Comparison of ENCODE assay signal across 8 cellular contexts in genomic region chr2:209425082-209426071, GRCh38. TPM values are rescaled to one million over a fixed set of nuclear protein-coding genes. Genes with fewer than 3 reads are reported as not detected.
A peak's percentile ranks its signal among the peaks of the same experiment; 100 is the strongest.
DNase-seq lines count a peak whose midpoint lies in the region; ATAC-seq and TF ChIP-seq lines count a peak whose summit lies in the region.

No MANE protein-coding gene starts in this region.

- intact Hi-C loops in breast epithelium (cut with DNase I; ENCODE audit: low total_unique reads) (no loop called here), lower lobe of right lung (cut with DNase I) (loop anchor here (10.0 kb wide), 1 partner anchor 129 kb away; no protein-coding TSS in a partner anchor), aorta (cut with DNase I) (loop anchor here in 1 of 2 donors (5.0 kb wide), 2 partner anchors 37 to 132 kb away; no protein-coding TSS in a partner anchor), posterior vena cava (cut with DNase I) (loop anchor here in 1 of 2 donors (10.0 kb wide), 1 partner anchor 149 kb away; no protein-coding TSS in a partner anchor)

- no peaks in the 10 kb centered on the region for H3K9me3 ChIP-seq in breast epithelium
- H3K9me3 ChIP-seq in lower lobe of right lung = no peaks in the 10 kb centered on the region
- H3K9me3 ChIP-seq in aorta (ENCODE audit: control insufficient read depth, low read length) = no peaks in the 10 kb centered on the region

- TF ChIP-seq CTCF in breast epithelium (IDR thresholded peaks at IDR 0.05) (peak in 1 of 3 donors; percentile 43), lower lobe of right lung (IDR thresholded peaks at IDR 0.05) (peak; percentile 50)

- H3K4me3 ChIP-seq in ACC112 (ENCODE audit: low read depth, low read length) (peak overlapping the region; percentile 99), GM08714 (ENCODE audit: low read length) (peak overlapping the region; percentile 55), breast epithelium (peak overlapping the region; percentile 57 to 71 (median 71)), lower lobe of right lung (peak overlapping the region; percentile 62), aorta (ENCODE audit: low read length in 2 of 2) (peak overlapping the region; percentile 50 to 81)

- peak overlapping the region; percentile 27 for H2AFZ ChIP-seq in ACC112 (ENCODE audit: low read length, unreplicated experiment)

- TF ChIP-seq POLR2A in breast epithelium (IDR thresholded peaks at IDR 0.05) = no peak

- peak overlapping the region; percentile 56 for H3K27ac ChIP-seq in ACC112 (ENCODE audit: low read depth, low read length)
- peak overlapping the region in 1 of 2 donors; percentile 58 for H3K27ac ChIP-seq in breast epithelium
- peak overlapping the region; percentile 31 for H3K27ac ChIP-seq in lower lobe of right lung
- H3K27ac ChIP-seq in aorta (ENCODE audit: low read depth in 1 of 2, low read length in 2 of 2) = no peak overlapping the region

- H3K27me3 ChIP-seq in ACC112 (ENCODE audit: insufficient read depth, low read length) = no peaks in the 10 kb centered on the region
- no peaks in the 10 kb centered on the region for H3K27me3 ChIP-seq in breast epithelium
- H3K27me3 ChIP-seq in lower lobe of right lung (ENCODE audit: low read depth) = no peaks in the 10 kb centered on the region
- no peaks in the 10 kb centered on the region for H3K27me3 ChIP-seq in aorta (ENCODE audit: control insufficient read depth in 1 of 2, insufficient read depth in 2 of 2, low read length in 1 of 2)

- 2 to 3% methylated on average over 7 of the region's 7 CpGs for WGBS in aorta, 2 donors

- H3K79me2 ChIP-seq in ACC112 (ENCODE audit: control insufficient read depth, insufficient read depth, low read length, unreplicated experiment) = peaks cover 45% of the 10 kb centered on the region

- no peaks in the 10 kb centered on the region for H3K36me3 ChIP-seq in ACC112 (ENCODE audit: insufficient read depth, low read length)
- no peaks in the 10 kb centered on the region for H3K36me3 ChIP-seq in breast epithelium
- H3K36me3 ChIP-seq in lower lobe of right lung = no peaks in the 10 kb centered on the region
- H3K36me3 ChIP-seq in aorta (ENCODE audit: control insufficient read depth in 1 of 2, insufficient read depth in 2 of 2, low read length in 1 of 2) = no peaks in the 10 kb centered on the region

- H3K4me1 ChIP-seq in ACC112 (ENCODE audit: control insufficient read depth, insufficient read depth, low read length, unreplicated experiment) (peaks cover 25% of the 10 kb centered on the region), breast epithelium (no peaks in the 10 kb centered on the region), lower lobe of right lung (peaks cover 17% of the 10 kb centered on the region), aorta (ENCODE audit: control insufficient read depth in 1 of 2, insufficient read depth in 2 of 2, low read length in 2 of 2) (no peaks in the 10 kb centered on the region)

- ATAC-seq in HG03439 (IDR thresholded peaks at IDR 0.05; ENCODE audit: unreplicated experiment) (peak; percentile 26), lower lobe of right lung (peak in 1 of 2 donors; percentile 79), aorta (ENCODE audit: low FRiP score) (no peak)

- peak; percentile 34 to 66 for DNase-seq in NCI-H524 (lab: John Stamatoyannopoulos, UW)
- no peak for DNase-seq in breast epithelium (ENCODE audit: low spot score in 2 of 2)
- no peak for DNase-seq in lower lobe of right lung
- DNase-seq in aorta = peak in 1 of 2 donors; percentile 38
- no peak for DNase-seq in posterior vena cava (ENCODE audit: low spot score)

RNA-seq across cellular contexts. Expression of gene MAP2, which starts 1.5 kb away (rescaled TPM):
- total RNA-seq in breast epithelium (10 to 100 TPM in 2 of 3 donors, 1 to 10 TPM in 1; 8.2 to 18.6 (median 11.5) TPM), lower lobe of right lung (22.6 TPM), aorta (10 to 100 TPM; 19.6 to 59.7 TPM), posterior vena cava (10 to 100 TPM; 10.5 to 24.7 TPM)
- 10 to 100 TPM; 15.3 to 21.0 TPM for polyA plus RNA-seq in aorta

Comparison
In these comparisons a context has a peak if more than half of its experiments do, and no peak if none do; other contexts are left out.
1. H3K27ac ChIP-seq: peak in ACC112 (single experiment) and lower lobe of right lung (single experiment); none in aorta (0 of 2).
2. DNase-seq: peak in NCI-H524 (2 of 2); none in breast epithelium (0 of 2), lower lobe of right lung (single experiment) and posterior vena cava (single experiment).
3. Peak in every context shown above with its lines, with median percentiles within 50 percentile points of each other: H3K4me3 ChIP-seq.